2 cellular contexts compared by ENCODE assay signal in genomic region chr2:30303094-30303493, GRCh38.
TF ChIP-seq lines count a peak whose summit lies in the region.

No MANE protein-coding gene starts in this region.

TF ChIP-seq in GM23338, 12 proteins besides CTCF, POLR2A, EP300 and RAD21:
- TF ChIP-seq CREB1 (CRISPR knock-in tag; IDR thresholded peaks at IDR 0.05; ENCODE audit: low read depth) (no peak), REST (IDR thresholded peaks at IDR 0.05; ENCODE audit: unreplicated experiment) (peak; percentile 35)
TF ChIP-seq in GM23338: peak in this region for 1.

TF ChIP-seq in H1, 55 proteins besides CTCF, POLR2A, EP300 and RAD21:
- TF ChIP-seq BRCA1 (IDR thresholded peaks at IDR 0.05; ENCODE audit: low read depth, low read length), result no peak
- no peak for TF ChIP-seq RNF2 (IDR thresholded peaks at IDR 0.05; ENCODE audit: borderline replicate concordance, low read depth, low read length, missing control alignments, poor library complexity, severe bottlenecking)
- TF ChIP-seq SP2 (IDR thresholded peaks at IDR 0.05; ENCODE audit: low read length), result no peak
- no peak for TF ChIP-seq SUZ12 (IDR thresholded peaks at IDR 0.05; ENCODE audit: low read length)
- no peak for TF ChIP-seq CHD1 (IDR thresholded peaks at IDR 0.05; ENCODE audit: low read depth, low read length)
- no peak for TF ChIP-seq GABPA (IDR thresholded peaks at IDR 0.05; ENCODE audit: borderline replicate concordance, insufficient read depth, low read length)
- TF ChIP-seq HDAC6 (IDR thresholded peaks at IDR 0.05; ENCODE audit: low read depth, low read length), result no peak
- no peak for TF ChIP-seq CHD7 (IDR thresholded peaks at IDR 0.05; ENCODE audit: insufficient replicate concordance, low read length)
- no peak for TF ChIP-seq KDM5A (IDR thresholded peaks at IDR 0.05; ENCODE audit: low read length)
- no peak for TF ChIP-seq SP4 (IDR thresholded peaks at IDR 0.05; ENCODE audit: low read length)
- TF ChIP-seq MAFK (IDR thresholded peaks at IDR 0.05; ENCODE audit: low read depth, low read length), result no peak
- no peak for TF ChIP-seq HDAC2 (IDR thresholded peaks at IDR 0.05; ENCODE audit: borderline replicate concordance in 1 of 2, low read depth in 2 of 2, low read length in 2 of 2)
- TF ChIP-seq CEBPB (IDR thresholded peaks at IDR 0.05; ENCODE audit: low read depth, low read length), result no peak
- no peak for TF ChIP-seq CREB1 (IDR thresholded peaks at IDR 0.05)
- TF ChIP-seq KDM4A (IDR thresholded peaks at IDR 0.05; ENCODE audit: low read depth, low read length, severe bottlenecking), result no peak
